8 cellular contexts compared by ENCODE assay signal in the genomic region with DNA sequence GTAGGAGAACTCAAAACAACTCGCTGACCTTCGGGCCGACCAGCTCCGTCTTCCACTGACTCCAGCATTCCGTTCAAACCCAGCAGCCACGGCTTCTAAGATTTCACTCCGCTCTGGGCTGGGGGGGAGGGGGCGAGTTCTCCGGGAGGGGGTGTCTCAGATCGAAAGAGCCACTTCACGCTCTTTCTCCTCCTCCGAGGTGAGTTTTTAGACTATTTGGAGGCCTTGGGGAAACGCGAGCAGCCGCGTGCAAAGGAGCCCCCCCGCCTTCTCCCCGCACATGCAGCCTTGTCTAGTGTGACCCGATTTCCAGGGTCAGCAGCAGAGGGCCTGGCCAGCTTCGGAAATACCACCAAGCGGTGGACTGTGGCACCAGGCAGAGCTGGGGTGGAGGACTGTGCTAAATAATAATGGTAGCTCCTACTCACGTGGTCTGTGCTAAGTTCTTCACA.
DNase-seq lines count a peak whose midpoint lies in the region; ATAC-seq, FAIRE-seq and TF ChIP-seq lines count a peak whose summit lies in the region.

No MANE protein-coding gene starts in this region.

- no peaks in the 10 kb centered on the region for H3K9me3 Mint-ChIP-seq in activated naive CD4-positive, alpha-beta T cell treated with anti-CD3 and anti-CD28 coated beads, Interleukin-2, amount 10 ng/mL, durations not matched to agents 7 days and 5 days

- ATAC-seq in HG03469 (IDR thresholded peaks at IDR 0.05; ENCODE audit: unreplicated experiment) (no peak), GM21528 (IDR thresholded peaks at IDR 0.05; ENCODE audit: low FRiP score, unreplicated experiment) (no peak)

- H3K4me3 Mint-ChIP-seq in activated naive CD4-positive, alpha-beta T cell treated with anti-CD3 and anti-CD28 coated beads, Interleukin-2, amount 10 ng/mL, durations not matched to agents 7 days and 5 days, result peak overlapping the region; percentile 85

- no peaks in the 10 kb centered on the region for H3K36me3 Mint-ChIP-seq in activated naive CD4-positive, alpha-beta T cell treated with anti-CD3 and anti-CD28 coated beads, Interleukin-2, amount 10 ng/mL, durations not matched to agents 7 days and 5 days

- CTCF ChIA-PET in AG04450 (lab: Charles Lee) (interaction anchor here (0.6 to 0.7 kb wide), 4 partner anchors 55 to 474 kb away, joined by 3 to 4 read pairs (median 3); no protein-coding TSS in a partner anchor), HEK293 (lab: Yijun Ruan, JAX) (interaction anchor here (0.6 to 0.8 kb wide), 4 partner anchors 70 to 928 kb away, joined by 3 to 5 read pairs (median 4); no protein-coding TSS in a partner anchor)
- CTCF ChIA-PET in activated naive CD4-positive, alpha-beta T cell treated with anti-CD3 and anti-CD28 coated beads, Interleukin-2, amount 10 ng/mL, durations not matched to agents 7 days and 5 days (lab: Charles Lee), result interaction anchor here (0.7 to 1.2 kb wide), 4 partner anchors 8 to 292 kb away, joined by 3 read pairs; no protein-coding TSS in a partner anchor

- H3K4me1 ChIP-seq in HEK293 (ENCODE audit: control insufficient read depth, insufficient read depth, low read length), result no peaks in the 10 kb centered on the region
- no peaks in the 10 kb centered on the region for H3K4me1 ChIP-seq in small intestine (ENCODE audit: control insufficient read depth in 2 of 2, insufficient read depth in 1 of 2, low read depth in 1 of 2, low read length in 1 of 2)

- H3K4me3 ChIP-seq in AG04450 (ENCODE audit: low read depth, low read length) (peak overlapping the region; percentile 49), HEK293 (ENCODE audit: low read depth, low read length) (peak overlapping the region; percentile 35), small intestine (ENCODE audit: low read depth in 1 of 2, low read length in 2 of 2) (peak overlapping the region in 1 of 2 donors; percentile 52)

- H3K4me1 Mint-ChIP-seq in activated naive CD4-positive, alpha-beta T cell treated with anti-CD3 and anti-CD28 coated beads, Interleukin-2, amount 10 ng/mL, durations not matched to agents 7 days and 5 days, result peaks cover 31% of the 10 kb centered on the region

- no peaks in the 10 kb centered on the region for H3K27me3 Mint-ChIP-seq in activated naive CD4-positive, alpha-beta T cell treated with anti-CD3 and anti-CD28 coated beads, Interleukin-2, amount 10 ng/mL, durations not matched to agents 7 days and 5 days

- H3K27me3 ChIP-seq in AG04450 (ENCODE audit: control insufficient read depth, insufficient read depth, low read length) (peaks cover 2% of the 10 kb centered on the region), small intestine (ENCODE audit: control insufficient read depth in 2 of 2, insufficient read depth in 2 of 2, low read length in 2 of 2) (no peaks in the 10 kb centered on the region)

- H3K27ac ChIP-seq in AG04450 (ENCODE audit: low read depth, low read length), result no peak overlapping the region
- peak overlapping the region; percentile 8; the same call in 1 of the 2 replicates for H3K27ac ChIP-seq in HEK293 (ENCODE audit: extremely low read depth, low read depth, low read length)
- peak overlapping the region; percentile 37 to 100 for H3K27ac ChIP-seq in small intestine (ENCODE audit: low read depth in 1 of 2, low read length in 1 of 2)

- no peak for FAIRE-seq in small intestine (lab: Jason Lieb, UNC)

- H3K27ac Mint-ChIP-seq in activated naive CD4-positive, alpha-beta T cell treated with anti-CD3 and anti-CD28 coated beads, Interleukin-2, amount 10 ng/mL, durations not matched to agents 7 days and 5 days, result peak overlapping the region; percentile 99

- TF ChIP-seq CTCF in AG04450 (IDR thresholded peaks at IDR 0.05; ENCODE audit: low read depth, low read length), result no peak
- no peak for TF ChIP-seq CTCF in HEK293 (tag by site-specific recombination; IDR thresholded peaks at IDR 0.05)

- 2 to 20% (median 9%) methylated on average over 16 to 22 of the region's 22 CpGs for WGBS in small intestine, 3 donors

- H3K9me3 ChIP-seq in AG04450 (ENCODE audit: control insufficient read depth, insufficient read depth, low read length) (no peaks in the 10 kb centered on the region; the same call in 1 of the 2 replicates), HEK293 (ENCODE audit: control insufficient read depth, insufficient read depth, low read depth, low read length) (no peaks in the 10 kb centered on the region), small intestine (ENCODE audit: control insufficient read depth, low read depth) (no peaks in the 10 kb centered on the region)

- DNase-seq in AG04450 (ENCODE audit: low read depth, low spot score) (no peak), hepatic stellate cell (ENCODE audit: low spot score) (peak; percentile 50), small intestine (peak; percentile 12), NCI-H2029 treated with DMSO at 0.1 percent for 48 hours (lab: John Stamatoyannopoulos, UW) (no peak)
- no peak for DNase-seq in activated naive CD4-positive, alpha-beta T cell treated with anti-CD3 and anti-CD28 coated beads, Interleukin-2, amount 10 ng/mL, durations not matched to agents 7 days and 5 days

- H3K36me3 ChIP-seq in HEK293 (ENCODE audit: control insufficient read depth in 2 of 2, insufficient read depth in 1 of 2, low read length in 2 of 2), result no peaks in the 10 kb centered on the region
- no peaks in the 10 kb centered on the region for H3K36me3 ChIP-seq in small intestine (ENCODE audit: control insufficient read depth in 2 of 2, insufficient read depth in 2 of 2, low read length in 2 of 2)

- POLR2A ChIA-PET in AG04450 (lab: Yijun Ruan, JAX), result interaction anchor here (0.8 kb wide), 1 partner anchor 92 kb away, joined by 3 read pairs; no protein-coding TSS in a partner anchor
- POLR2A ChIA-PET in HEK293 (lab: Yijun Ruan, JAX), result interaction anchor here (0.9 to 1.5 kb wide), 5 partner anchors 9 to 81 kb away, joined by 3 to 11 read pairs (median 4); partner anchors contain the start of gene BCOR

TF ChIP-seq in HEK293, 187 proteins besides CTCF, POLR2A, EP300 and RAD21:
- TF ChIP-seq ZNF335 (tag by site-specific recombination; conservative IDR thresholded peaks at IDR 0.05), result 0 out of 2 replicates have a peak, but pooled peaks have one; percentile 76
- no peak for TF ChIP-seq ZNF501 (tag by site-specific recombination; IDR thresholded peaks at IDR 0.05)
- no peak for TF ChIP-seq ZNF830 (tag by site-specific recombination; IDR thresholded peaks at IDR 0.05; ENCODE audit: low read depth)
- TF ChIP-seq ZNF341 (tag by site-specific recombination; IDR thresholded peaks at IDR 0.05; ENCODE audit: low read depth), result peak; percentile 8; the same call in 1 of the 2 replicates
- TF ChIP-seq OSR2 (tag by site-specific recombination; IDR thresholded peaks at IDR 0.05), result no peak
- TF ChIP-seq, protein P1, sequence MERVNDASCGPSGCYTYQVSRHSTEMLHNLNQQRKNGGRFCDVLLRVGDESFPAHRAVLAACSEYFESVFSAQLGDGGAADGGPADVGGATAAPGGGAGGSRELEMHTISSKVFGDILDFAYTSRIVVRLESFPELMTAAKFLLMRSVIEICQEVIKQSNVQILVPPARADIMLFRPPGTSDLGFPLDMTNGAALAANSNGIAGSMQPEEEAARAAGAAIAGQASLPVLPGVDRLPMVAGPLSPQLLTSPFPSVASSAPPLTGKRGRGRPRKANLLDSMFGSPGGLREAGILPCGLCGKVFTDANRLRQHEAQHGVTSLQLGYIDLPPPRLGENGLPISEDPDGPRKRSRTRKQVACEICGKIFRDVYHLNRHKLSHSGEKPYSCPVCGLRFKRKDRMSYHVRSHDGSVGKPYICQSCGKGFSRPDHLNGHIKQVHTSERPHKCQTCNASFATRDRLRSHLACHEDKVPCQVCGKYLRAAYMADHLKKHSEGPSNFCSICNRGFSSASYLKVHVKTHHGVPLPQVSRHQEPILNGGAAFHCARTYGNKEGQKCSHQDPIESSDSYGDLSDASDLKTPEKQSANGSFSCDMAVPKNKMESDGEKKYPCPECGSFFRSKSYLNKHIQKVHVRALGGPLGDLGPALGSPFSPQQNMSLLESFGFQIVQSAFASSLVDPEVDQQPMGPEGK (tag by site-specific recombination; IDR thresholded peaks at IDR 0.05), result peak; percentile 14; the same call in 1 of the 2 replicates
- no peak for TF ChIP-seq ZNF248 (tag by site-specific recombination; IDR thresholded peaks at IDR 0.05)
- TF ChIP-seq, protein P2, sequence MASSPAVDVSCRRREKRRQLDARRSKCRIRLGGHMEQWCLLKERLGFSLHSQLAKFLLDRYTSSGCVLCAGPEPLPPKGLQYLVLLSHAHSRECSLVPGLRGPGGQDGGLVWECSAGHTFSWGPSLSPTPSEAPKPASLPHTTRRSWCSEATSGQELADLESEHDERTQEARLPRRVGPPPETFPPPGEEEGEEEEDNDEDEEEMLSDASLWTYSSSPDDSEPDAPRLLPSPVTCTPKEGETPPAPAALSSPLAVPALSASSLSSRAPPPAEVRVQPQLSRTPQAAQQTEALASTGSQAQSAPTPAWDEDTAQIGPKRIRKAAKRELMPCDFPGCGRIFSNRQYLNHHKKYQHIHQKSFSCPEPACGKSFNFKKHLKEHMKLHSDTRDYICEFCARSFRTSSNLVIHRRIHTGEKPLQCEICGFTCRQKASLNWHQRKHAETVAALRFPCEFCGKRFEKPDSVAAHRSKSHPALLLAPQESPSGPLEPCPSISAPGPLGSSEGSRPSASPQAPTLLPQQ (tag by site-specific recombination; IDR thresholded peaks at IDR 0.05), result no peak
- TF ChIP-seq ZNF548 (tag by site-specific recombination; IDR thresholded peaks at IDR 0.05), result no peak
- no peak for TF ChIP-seq ZNF423 (tag by site-specific recombination; IDR thresholded peaks at IDR 0.05)
- TF ChIP-seq ZNF366 (tag by site-specific recombination; conservative IDR thresholded peaks at IDR 0.05), result no peak
- TF ChIP-seq ELK4 (IDR thresholded peaks at IDR 0.05; ENCODE audit: borderline replicate concordance, low read depth, low read length), result no peak
- TF ChIP-seq ZNF239 (tag by site-specific recombination; IDR thresholded peaks at IDR 0.05), result no peak
TF ChIP-seq in HEK293: peak in this region for 3.

Comparison
In these comparisons a context has a peak if more than half of its experiments do, and no peak if none do; other contexts are left out.
1. DNase-seq: peak in hepatic stellate cell (single experiment) and small intestine (single experiment); none in AG04450 (single experiment), activated naive CD4-positive, alpha-beta T cell treated with anti-CD3 and anti-CD28 coated beads, Interleukin-2, amount 10 ng/mL, durations not matched to agents 7 days and 5 days (single experiment) and NCI-H2029 treated with DMSO at 0.1 percent for 48 hours (single experiment).